ENCODE assay signal across 1 cellular context in genomic region chr4:13368262-13368661, GRCh38.
A peak's percentile ranks its signal among the peaks of the same experiment; 100 is the strongest.
TF ChIP-seq lines count a peak whose summit lies in the region.

No MANE protein-coding gene starts in this region.

TF ChIP-seq in K562, 482 proteins besides CTCF, POLR2A, EP300 and RAD21 (continued from another document and continues in another):
- TF ChIP-seq, protein P1, sequence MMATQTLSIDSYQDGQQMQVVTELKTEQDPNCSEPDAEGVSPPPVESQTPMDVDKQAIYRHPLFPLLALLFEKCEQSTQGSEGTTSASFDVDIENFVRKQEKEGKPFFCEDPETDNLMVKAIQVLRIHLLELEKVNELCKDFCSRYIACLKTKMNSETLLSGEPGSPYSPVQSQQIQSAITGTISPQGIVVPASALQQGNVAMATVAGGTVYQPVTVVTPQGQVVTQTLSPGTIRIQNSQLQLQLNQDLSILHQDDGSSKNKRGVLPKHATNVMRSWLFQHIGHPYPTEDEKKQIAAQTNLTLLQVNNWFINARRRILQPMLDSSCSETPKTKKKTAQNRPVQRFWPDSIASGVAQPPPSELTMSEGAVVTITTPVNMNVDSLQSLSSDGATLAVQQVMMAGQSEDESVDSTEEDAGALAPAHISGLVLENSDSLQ (IDR thresholded peaks at IDR 0.05): peak; percentile 58
- TF ChIP-seq FOXK2 (conservative IDR thresholded peaks at IDR 0.05 in 1 of 2, IDR thresholded peaks at IDR 0.05 in 1 of 2; ENCODE audit: low read depth in 2 of 2) (peak; percentile 46 to 65; a peak in 2 of 4 replicates), KDM1A (IDR thresholded peaks at IDR 0.05) (peak; percentile 72 to 78; a peak in 3 of 4 replicates), ZFPM2 (CRISPR knock-in tag; IDR thresholded peaks at IDR 0.05) (no peak), CEBPB (tag; IDR thresholded peaks at IDR 0.05) (peak; percentile 99), TRIM24 (IDR thresholded peaks at IDR 0.05) (peak; percentile 85 to 87), SOX6 (IDR thresholded peaks at IDR 0.05) (peak; percentile 86), C11orf30 (IDR thresholded peaks at IDR 0.05; ENCODE audit: low read depth) (peak; percentile 69), ZNF324 (CRISPR knock-in tag; IDR thresholded peaks at IDR 0.05) (no peak), ZNF766 (CRISPR knock-in tag; conservative IDR thresholded peaks at IDR 0.05) (peak; percentile 74), PBX2 (CRISPR knock-in tag; IDR thresholded peaks at IDR 0.05; ENCODE audit: low read depth) (no peak), PBX2 (tag; conservative IDR thresholded peaks at IDR 0.05; ENCODE audit: low read depth) (peak; percentile 61; the same call in 1 of the 2 replicates), RCOR1 (IDR thresholded peaks at IDR 0.05; ENCODE audit: borderline replicate concordance in 1 of 2, low read depth in 2 of 2, low read length in 2 of 2) (peak in 1 of 2 experiments; percentile 86; a peak in 2 of 4 replicates), ZZZ3 (IDR thresholded peaks at IDR 0.05) (no peak), MCM2 (IDR thresholded peaks at IDR 0.05; ENCODE audit: low read depth) (no peak), POLR2H (tag; IDR thresholded peaks at IDR 0.05; ENCODE audit: low read depth) (peak; percentile 63; the same call in 1 of the 2 replicates), ZSCAN32 (CRISPR knock-in tag; IDR thresholded peaks at IDR 0.05) (no peak), TAF1 (IDR thresholded peaks at IDR 0.05; ENCODE audit: control insufficient read depth, extremely low read depth, insufficient read depth, low read length, severe bottlenecking) (peak; percentile 61), GATA2 (CRISPR knock-in tag; IDR thresholded peaks at IDR 0.05) (peak; percentile 90), NR1H2 (CRISPR knock-in tag; IDR thresholded peaks at IDR 0.05) (no peak), ZNF239 (CRISPR knock-in tag; IDR thresholded peaks at IDR 0.05) (no peak), POLR2B (IDR thresholded peaks at IDR 0.05; ENCODE audit: low read depth, partially characterized antibody) (peak; percentile 39), HDAC3 (IDR thresholded peaks at IDR 0.05; ENCODE audit: borderline replicate concordance, partially characterized antibody) (peak; percentile 75), E2F6 (IDR thresholded peaks at IDR 0.05; ENCODE audit: borderline replicate concordance in 1 of 2, extremely low read depth in 1 of 2, insufficient read depth in 1 of 2, insufficient read length in 1 of 2, low read depth in 1 of 2, low read length in 1 of 2, poor library complexity in 1 of 2, severe bottlenecking in 1 of 2) (peak in 1 of 2 experiments; percentile 27), RB1 (IDR thresholded peaks at IDR 0.05; ENCODE audit: low read depth) (peak; percentile 21; the same call in 1 of the 2 replicates), HLTF (IDR thresholded peaks at IDR 0.05) (no peak), NCOR1 (IDR thresholded peaks at IDR 0.05) (peak; percentile 72), MYBL2 (IDR thresholded peaks at IDR 0.05; ENCODE audit: low read depth) (peak; percentile 89), MYBL2 (CRISPR knock-in tag; IDR thresholded peaks at IDR 0.05; ENCODE audit: borderline replicate concordance) (no peak), NFIC (IDR thresholded peaks at IDR 0.05) (peak; percentile 54), TCF3 (CRISPR knock-in tag; IDR thresholded peaks at IDR 0.05) (peak; percentile 17; the same call in 1 of the 2 replicates), NR3C1 (CRISPR knock-in tag; IDR thresholded peaks at IDR 0.05) (no peak), XRCC5 (IDR thresholded peaks at IDR 0.05; ENCODE audit: low read depth, low read length) (no peak), ZNF316 (IDR thresholded peaks at IDR 0.05) (peak; percentile 79), STAT5A (IDR thresholded peaks at IDR 0.05; ENCODE audit: borderline replicate concordance, low read length) (peak; percentile 94), CREB3L1 (IDR thresholded peaks at IDR 0.05; ENCODE audit: borderline replicate concordance, low read depth) (peak; percentile 29; the same call in 1 of the 2 replicates), SAFB (IDR thresholded peaks at IDR 0.05; ENCODE audit: borderline replicate concordance, low read depth, low read length) (no peak), SMAD4 (CRISPR knock-in tag; conservative IDR thresholded peaks at IDR 0.05) (0 out of 2 replicates have a peak, but pooled peaks have one; percentile 19), RBM15 (IDR thresholded peaks at IDR 0.05; ENCODE audit: insufficient read depth, low read length) (no peak), ZNF639 (CRISPR knock-in tag; conservative IDR thresholded peaks at IDR 0.05 in 1 of 2, IDR thresholded peaks at IDR 0.05 in 1 of 2) (peak in 1 of 2 experiments; percentile 64; a peak in 1 of 4 replicates), GTF2E2 (tag; IDR thresholded peaks at IDR 0.05) (no peak), NR2C1 (IDR thresholded peaks at IDR 0.05) (0 out of 2 replicates have a peak, but pooled peaks have one; percentile 46), NR2C1 (tag; IDR thresholded peaks at IDR 0.05) (peak; percentile 69), NCOA4 (IDR thresholded peaks at IDR 0.05; ENCODE audit: partially characterized antibody) (no peak), ETV5 (CRISPR knock-in tag; IDR thresholded peaks at IDR 0.05; ENCODE audit: low read depth) (no peak), ZBTB34 (CRISPR knock-in tag; IDR thresholded peaks at IDR 0.05) (no peak), RBM25 (IDR thresholded peaks at IDR 0.05; ENCODE audit: low read depth, low read length, severe bottlenecking) (no peak)
- TF ChIP-seq, protein P2, sequence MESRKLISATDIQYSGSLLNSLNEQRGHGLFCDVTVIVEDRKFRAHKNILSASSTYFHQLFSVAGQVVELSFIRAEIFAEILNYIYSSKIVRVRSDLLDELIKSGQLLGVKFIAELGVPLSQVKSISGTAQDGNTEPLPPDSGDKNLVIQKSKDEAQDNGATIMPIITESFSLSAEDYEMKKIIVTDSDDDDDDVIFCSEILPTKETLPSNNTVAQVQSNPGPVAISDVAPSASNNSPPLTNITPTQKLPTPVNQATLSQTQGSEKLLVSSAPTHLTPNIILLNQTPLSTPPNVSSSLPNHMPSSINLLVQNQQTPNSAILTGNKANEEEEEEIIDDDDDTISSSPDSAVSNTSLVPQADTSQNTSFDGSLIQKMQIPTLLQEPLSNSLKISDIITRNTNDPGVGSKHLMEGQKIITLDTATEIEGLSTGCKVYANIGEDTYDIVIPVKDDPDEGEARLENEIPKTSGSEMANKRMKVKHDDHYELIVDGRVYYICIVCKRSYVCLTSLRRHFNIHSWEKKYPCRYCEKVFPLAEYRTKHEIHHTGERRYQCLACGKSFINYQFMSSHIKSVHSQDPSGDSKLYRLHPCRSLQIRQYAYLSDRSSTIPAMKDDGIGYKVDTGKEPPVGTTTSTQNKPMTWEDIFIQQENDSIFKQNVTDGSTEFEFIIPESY (CRISPR knock-in tag; IDR thresholded peaks at IDR 0.05): no peak
- TF ChIP-seq, protein P3, sequence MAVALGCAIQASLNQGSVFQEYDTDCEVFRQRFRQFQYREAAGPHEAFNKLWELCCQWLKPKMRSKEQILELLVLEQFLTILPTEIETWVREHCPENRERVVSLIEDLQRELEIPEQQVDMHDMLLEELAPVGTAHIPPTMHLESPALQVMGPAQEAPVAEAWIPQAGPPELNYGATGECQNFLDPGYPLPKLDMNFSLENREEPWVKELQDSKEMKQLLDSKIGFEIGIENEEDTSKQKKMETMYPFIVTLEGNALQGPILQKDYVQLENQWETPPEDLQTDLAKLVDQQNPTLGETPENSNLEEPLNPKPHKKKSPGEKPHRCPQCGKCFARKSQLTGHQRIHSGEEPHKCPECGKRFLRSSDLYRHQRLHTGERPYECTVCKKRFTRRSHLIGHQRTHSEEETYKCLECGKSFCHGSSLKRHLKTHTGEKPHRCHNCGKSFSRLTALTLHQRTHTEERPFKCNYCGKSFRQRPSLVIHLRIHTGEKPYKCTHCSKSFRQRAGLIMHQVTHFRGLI (CRISPR knock-in tag; IDR thresholded peaks at IDR 0.05): no peak
- TF ChIP-seq, protein P4, sequence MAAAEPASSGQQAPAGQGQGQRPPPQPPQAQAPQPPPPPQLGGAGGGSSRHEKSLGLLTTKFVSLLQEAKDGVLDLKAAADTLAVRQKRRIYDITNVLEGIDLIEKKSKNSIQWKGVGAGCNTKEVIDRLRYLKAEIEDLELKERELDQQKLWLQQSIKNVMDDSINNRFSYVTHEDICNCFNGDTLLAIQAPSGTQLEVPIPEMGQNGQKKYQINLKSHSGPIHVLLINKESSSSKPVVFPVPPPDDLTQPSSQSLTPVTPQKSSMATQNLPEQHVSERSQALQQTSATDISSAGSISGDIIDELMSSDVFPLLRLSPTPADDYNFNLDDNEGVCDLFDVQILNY (CRISPR knock-in tag; IDR thresholded peaks at IDR 0.05): no peak
- TF ChIP-seq, protein P5, sequence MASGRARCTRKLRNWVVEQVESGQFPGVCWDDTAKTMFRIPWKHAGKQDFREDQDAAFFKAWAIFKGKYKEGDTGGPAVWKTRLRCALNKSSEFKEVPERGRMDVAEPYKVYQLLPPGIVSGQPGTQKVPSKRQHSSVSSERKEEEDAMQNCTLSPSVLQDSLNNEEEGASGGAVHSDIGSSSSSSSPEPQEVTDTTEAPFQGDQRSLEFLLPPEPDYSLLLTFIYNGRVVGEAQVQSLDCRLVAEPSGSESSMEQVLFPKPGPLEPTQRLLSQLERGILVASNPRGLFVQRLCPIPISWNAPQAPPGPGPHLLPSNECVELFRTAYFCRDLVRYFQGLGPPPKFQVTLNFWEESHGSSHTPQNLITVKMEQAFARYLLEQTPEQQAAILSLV (tag; IDR thresholded peaks at IDR 0.05): peak; percentile 89
- TF ChIP-seq, protein P6, sequence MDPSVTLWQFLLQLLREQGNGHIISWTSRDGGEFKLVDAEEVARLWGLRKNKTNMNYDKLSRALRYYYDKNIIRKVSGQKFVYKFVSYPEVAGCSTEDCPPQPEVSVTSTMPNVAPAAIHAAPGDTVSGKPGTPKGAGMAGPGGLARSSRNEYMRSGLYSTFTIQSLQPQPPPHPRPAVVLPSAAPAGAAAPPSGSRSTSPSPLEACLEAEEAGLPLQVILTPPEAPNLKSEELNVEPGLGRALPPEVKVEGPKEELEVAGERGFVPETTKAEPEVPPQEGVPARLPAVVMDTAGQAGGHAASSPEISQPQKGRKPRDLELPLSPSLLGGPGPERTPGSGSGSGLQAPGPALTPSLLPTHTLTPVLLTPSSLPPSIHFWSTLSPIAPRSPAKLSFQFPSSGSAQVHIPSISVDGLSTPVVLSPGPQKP (CRISPR knock-in tag; IDR thresholded peaks at IDR 0.05): no peak
- TF ChIP-seq, protein P7, sequence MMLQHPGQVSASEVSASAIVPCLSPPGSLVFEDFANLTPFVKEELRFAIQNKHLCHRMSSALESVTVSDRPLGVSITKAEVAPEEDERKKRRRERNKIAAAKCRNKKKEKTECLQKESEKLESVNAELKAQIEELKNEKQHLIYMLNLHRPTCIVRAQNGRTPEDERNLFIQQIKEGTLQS (IDR thresholded peaks at IDR 0.05): peak; percentile 89
- TF ChIP-seq, protein P7 (CRISPR knock-in tag; conservative IDR thresholded peaks at IDR 0.05): no peak
